Comparison of ENCODE assay signal across 23 cellular contexts in genomic region chr6:169866140-169866534, GRCh38.
DNase-seq lines count a peak whose midpoint lies in the region; ATAC-seq and TF ChIP-seq lines count a peak whose summit lies in the region.
"Had no signal": no experiment of that assay in that cellular context is flagged by ENCODE, and none has a peak within 500 bp of the region (broad histone marks: within the 10 kb centered on the region; RNA-seq: fewer than 3 reads in every experiment).

No MANE protein-coding gene starts in this region.

- H3K27me3 Mint-ChIP-seq in activated CD4-positive, alpha-beta memory T cell treated with anti-CD3 and anti-CD28 coated beads for 36 hours, result no peaks in the 10 kb centered on the region
- H3K27me3 Mint-ChIP-seq in natural killer cell (ENCODE audit: low read depth in 2 of 2), result peaks cover 0 to 10% of the 10 kb centered on the region in 2 donors

- TF ChIP-seq EP300 in stomach (IDR thresholded peaks at IDR 0.05) (no peak), tibial nerve (IDR thresholded peaks at IDR 0.05) (no peak)

- no peaks in the 10 kb centered on the region for H3K36me3 Mint-ChIP-seq in activated CD4-positive, alpha-beta memory T cell treated with anti-CD3 and anti-CD28 coated beads for 36 hours
- H3K36me3 Mint-ChIP-seq in natural killer cell, result no peaks in the 10 kb centered on the region
- H3K36me3 Mint-ChIP-seq: CD8-positive, alpha-beta T cell had no signal

- ATAC-seq in Right ventricle myocardium superior (ENCODE audit: poor library complexity) (no peak), natural killer cell (no peak)
- ATAC-seq: CD8-positive, alpha-beta T cell; GM12878; PC-3 had no signal

- intact Hi-C loops in cardiac septum (cut with DNase I), result no loop called here
- intact Hi-C loops in Right ventricle myocardium superior (cut with DNase I), result no loop called here
- intact Hi-C loops in stomach (cut with DNase I; ENCODE audit: low total_unique reads), result no loop called here
- intact Hi-C loops in activated CD4-positive, alpha-beta memory T cell treated with anti-CD3 and anti-CD28 coated beads for 36 hours (cut with micrococcal nuclease), result loop anchor here (10.0 kb wide), 1 partner anchor 71 kb away; no protein-coding TSS in a partner anchor
- intact Hi-C loops in natural killer cell (cut with micrococcal nuclease), result no loop called here

- TF ChIP-seq POLR2A in stomach (IDR thresholded peaks at IDR 0.05), result no peak
- TF ChIP-seq POLR2A in tibial nerve (IDR thresholded peaks at IDR 0.05), result no peak

- H3K27me3 ChIP-seq in stomach (no peaks in the 10 kb centered on the region), tibial nerve (no peaks in the 10 kb centered on the region)
- H3K27me3 ChIP-seq: MG63 had no signal

- no peak overlapping the region for H3K4me3 Mint-ChIP-seq in activated CD4-positive, alpha-beta memory T cell treated with anti-CD3 and anti-CD28 coated beads for 36 hours
- H3K4me3 Mint-ChIP-seq in natural killer cell, result no peak overlapping the region
- H3K4me3 Mint-ChIP-seq: CD8-positive, alpha-beta T cell had no signal

- no peaks in the 10 kb centered on the region for H3K36me3 ChIP-seq in stomach
- no peaks in the 10 kb centered on the region for H3K36me3 ChIP-seq in tibial nerve
- H3K36me3 ChIP-seq: MG63 had no signal

- peaks cover 10% of the 10 kb centered on the region for H3K4me1 Mint-ChIP-seq in activated CD4-positive, alpha-beta memory T cell treated with anti-CD3 and anti-CD28 coated beads for 36 hours (ENCODE audit: low read depth)
- peaks cover 0 to 11% of the 10 kb centered on the region in 2 donors for H3K4me1 Mint-ChIP-seq in natural killer cell

- H3K4me3 ChIP-seq in stomach (no peak overlapping the region), tibial nerve (no peak overlapping the region)
- H3K4me3 ChIP-seq: GM12878, MG63 had no signal

- 79 to 88% (median 84%) methylated on average over 9 to 10 of the region's 10 CpGs for WGBS in stomach, 5 donors
- 80 to 84% methylated on average over 10 of the region's 10 CpGs for WGBS in tibial nerve, 2 donors

- CTCF ChIA-PET in activated CD4-positive, alpha-beta memory T cell treated with anti-CD3 and anti-CD28 coated beads for 36 hours (lab: Charles Lee), result interaction anchor here (1.3 kb wide), 1 partner anchor 35 kb away, joined by 4 read pairs; no protein-coding TSS in a partner anchor

- POLR2A ChIA-PET in activated CD4-positive, alpha-beta memory T cell treated with anti-CD3 and anti-CD28 coated beads for 36 hours (lab: Charles Lee), result no interaction called here

- DNase-seq in cardiac septum (ENCODE audit: low spot score) (peak; percentile 22), Right ventricle myocardium superior (no peak), islet precursor cell (peak; percentile 26), stomach (peak; percentile 22), natural killer cell (no peak), tibial nerve (ENCODE audit: low spot score in 2 of 2) (no peak)
- no peak for DNase-seq in activated CD4-positive, alpha-beta memory T cell treated with anti-CD3 and anti-CD28 coated beads for 36 hours
- DNase-seq: C1 segment of cervical spinal cord; DMS 273 treated with DMSO at 0.1 percent for 48 hours; DMS79; EL; GDM1; IMR-90; KG1; MG63; NCI-H2029 treated with DMSO at 0.1 percent for 48 hours; NCI-H446 treated with DMSO at 0.1 percent for 48 hours; NCI-H526; NCI-H82; NK-92 treated with Interleukin-12 subunit alpha and Interleukin-12 subunit beta, amount 100 ng/mL, for 24 hours; PC-3 had no signal

- H3K9me3 ChIP-seq in stomach (no peaks in the 10 kb centered on the region), tibial nerve (peaks cover 0 to 5% (median 0%) of the 10 kb centered on the region in 4 donors)
- H3K9me3 ChIP-seq: MG63 had no signal

- peaks cover 0 to 13% (median 7%) of the 10 kb centered on the region in 4 donors for H3K4me1 ChIP-seq in stomach
- H3K4me1 ChIP-seq in tibial nerve, result peaks cover 0 to 4% (median 0%) of the 10 kb centered on the region in 4 donors

- no peak for TF ChIP-seq CTCF in stomach (IDR thresholded peaks at IDR 0.05)
- TF ChIP-seq CTCF in natural killer cell (IDR thresholded peaks at IDR 0.05), result no peak
- no peak for TF ChIP-seq CTCF in tibial nerve (IDR thresholded peaks at IDR 0.05)

- H3K27ac ChIP-seq in stomach (no peak overlapping the region), tibial nerve (no peak overlapping the region)

- no peak overlapping the region for H3K27ac Mint-ChIP-seq in activated CD4-positive, alpha-beta memory T cell treated with anti-CD3 and anti-CD28 coated beads for 36 hours
- H3K27ac Mint-ChIP-seq in natural killer cell, result no peak overlapping the region
- H3K27ac Mint-ChIP-seq: CD8-positive, alpha-beta T cell had no signal

- H3K9me3 Mint-ChIP-seq in activated CD4-positive, alpha-beta memory T cell treated with anti-CD3 and anti-CD28 coated beads for 36 hours, result peaks cover 2% of the 10 kb centered on the region
- no peaks in the 10 kb centered on the region for H3K9me3 Mint-ChIP-seq in natural killer cell
- H3K9me3 Mint-ChIP-seq: CD8-positive, alpha-beta T cell had no signal

Comparison
In these comparisons a context has a peak if more than half of its experiments do, and no peak if none do; other contexts are left out.
1. DNase-seq: peak in cardiac septum (single experiment), islet precursor cell (single experiment) and stomach (single experiment); none in Right ventricle myocardium superior (single experiment), activated CD4-positive, alpha-beta memory T cell treated with anti-CD3 and anti-CD28 coated beads for 36 hours (single experiment), natural killer cell (single experiment) and tibial nerve (0 of 2).